ENCODE assay signal across 12 cellular contexts in genomic region chr3:185042357-185042756, GRCh38.
A peak's percentile ranks its signal among the peaks of the same experiment; 100 is the strongest.
DNase-seq lines count a peak whose midpoint lies in the region; ATAC-seq and TF ChIP-seq lines count a peak whose summit lies in the region.
"Had no signal": no experiment of that assay in that cellular context is flagged by ENCODE, and none has a peak within 500 bp of the region (broad histone marks: within the 10 kb centered on the region; RNA-seq: fewer than 3 reads in every experiment).

No MANE protein-coding gene starts in this region.

- no peak for ATAC-seq in HG03520 (IDR thresholded peaks at IDR 0.05; ENCODE audit: unreplicated experiment)
- ATAC-seq: HCT116 had no signal

- peaks cover 31% of the 10 kb centered on the region for H3K4me1 Mint-ChIP-seq in type B pancreatic cell (ENCODE audit: unreplicated experiment)
- H3K4me1 Mint-ChIP-seq: CD8-positive, alpha-beta memory T cell had no signal

- peaks cover 8% of the 10 kb centered on the region for H3K9me3 Mint-ChIP-seq in type B pancreatic cell

- peak overlapping the region; percentile 19 for H3K4me3 Mint-ChIP-seq in type B pancreatic cell
- H3K4me3 Mint-ChIP-seq: CD8-positive, alpha-beta memory T cell had no signal

- peaks cover 16% of the 10 kb centered on the region for H3K36me3 Mint-ChIP-seq in type B pancreatic cell

- no peaks in the 10 kb centered on the region for H3K27me3 Mint-ChIP-seq in type B pancreatic cell
- H3K27me3 Mint-ChIP-seq: CD8-positive, alpha-beta memory T cell had no signal

- peak; percentile 20 for DNase-seq in EH (ENCODE audit: low read depth)
- DNase-seq in RPMI7951 (ENCODE audit: low read depth): peak; percentile 47
- DNase-seq in dermis microvascular lymphatic vessel endothelial cell (ENCODE audit: low read depth in 2 of 2): peak; percentile 4 to 28
- DNase-seq in type B pancreatic cell (ENCODE audit: extremely low spot score, unreplicated experiment): no peak
- no peak for DNase-seq in SIG-M5 (lab: John Stamatoyannopoulos, UW)
- no peak for DNase-seq in LoVo (ENCODE audit: low spot score)
- DNase-seq: Caco-2; CD8-positive, alpha-beta memory T cell; DND-41; GF-D8 had no signal

- TF ChIP-seq CTCF in type B pancreatic cell (conservative IDR thresholded peaks at IDR 0.05): no peak

- no peak overlapping the region for H3K27ac Mint-ChIP-seq in type B pancreatic cell

Comparison
In these comparisons a context has a peak if more than half of its experiments do, and no peak if none do; other contexts are left out.
1. DNase-seq: peak in EH (single experiment), RPMI7951 (single experiment) and dermis microvascular lymphatic vessel endothelial cell (2 of 2); none in type B pancreatic cell (single experiment), SIG-M5 (single experiment) and LoVo (single experiment).